18 cellular contexts compared by ENCODE assay signal in genomic region chr7:130367088-130367755, GRCh38. TPM values are rescaled to one million over a fixed set of nuclear protein-coding genes. Genes with fewer than 3 reads are reported as not detected.
DNase-seq lines count a peak whose midpoint lies in the region; ATAC-seq and TF ChIP-seq lines count a peak whose summit lies in the region.
"Had no signal": no experiment of that assay in that cellular context is flagged by ENCODE, and none has a peak within 500 bp of the region (broad histone marks: within the 10 kb centered on the region; RNA-seq: fewer than 3 reads in every experiment).

No MANE protein-coding gene starts in this region.

- H3K9me3 Mint-ChIP-seq in HFFc6 (no peaks in the 10 kb centered on the region), nephron (peaks cover 4% of the 10 kb centered on the region)

- DNase-seq in NCI-H2171 treated with DMSO at 0.1 percent for 48 hours (lab: John Stamatoyannopoulos, UW) (peak; percentile 17), NCI-H2171 (lab: John Stamatoyannopoulos, UW) (no peak), HFFc6 (no peak), mucosa of descending colon (no peak), colonic mucosa (no peak), A673 (ENCODE audit: low spot score) (no peak)
- peak; percentile 13 for DNase-seq in activated CD8-positive, alpha-beta memory T cell treated with anti-CD3 and anti-CD28 coated beads, Interleukin-2, amount 50 U/mL, for 4 hours
- DNase-seq: 8988T, activated gamma-delta T cell, Calu3, kidney glomerular epithelial cell, NCI-H1417, NCI-H524 treated with DMSO at 0.1 percent for 48 hours, right cardiac atrium, thyroid gland had no signal

- H3K27me3 ChIP-seq in colonic mucosa (no peaks in the 10 kb centered on the region), A673 (replicated peaks; ENCODE audit: insufficient read depth, low read depth, low read length, poor library complexity) (no peaks in the 10 kb centered on the region)
- H3K27me3 ChIP-seq: thyroid gland had no signal

- CTCF ChIA-PET in A673 (lab: Charles Lee): no interaction called here

- peak overlapping the region; percentile 74 for H3K4me3 Mint-ChIP-seq in HFFc6
- peak overlapping the region in 1 of 3 experiments; percentile 49 for H3K4me3 Mint-ChIP-seq in nephron

- H3K36me3 Mint-ChIP-seq in HFFc6 (ENCODE audit: low read depth) (peaks cover 5% of the 10 kb centered on the region), nephron (ENCODE audit: low read depth) (peaks cover 3% of the 10 kb centered on the region)

- no peak overlapping the region for H3K9ac ChIP-seq in colonic mucosa (ENCODE audit: low read depth in 2 of 2, low read length in 2 of 2)

- peaks cover 10% of the 10 kb centered on the region for H3K4me1 ChIP-seq in mucosa of descending colon (ENCODE audit: low read depth)
- peaks cover 3% of the 10 kb centered on the region for H3K4me1 ChIP-seq in colonic mucosa
- H3K4me1 ChIP-seq in A673 (ENCODE audit: insufficient read depth, low read length, poor library complexity, severe bottlenecking): peaks cover 17% of the 10 kb centered on the region

- H3K4me3 ChIP-seq in mucosa of descending colon: no peak overlapping the region
- no peak overlapping the region for H3K4me3 ChIP-seq in colonic mucosa
- H3K4me3 ChIP-seq in A673 (ENCODE audit: low read depth, low read length, poor library complexity, severe bottlenecking): no peak overlapping the region
- H3K4me3 ChIP-seq: thyroid gland had no signal

- peaks cover 6% of the 10 kb centered on the region for H3K27me3 Mint-ChIP-seq in HFFc6 (ENCODE audit: insufficient read depth)
- H3K27me3 Mint-ChIP-seq in nephron (ENCODE audit: low read depth): no peaks in the 10 kb centered on the region

- H3K27ac ChIP-seq in colonic mucosa (no peak overlapping the region), A673 (ENCODE audit: low read depth, low read length, poor library complexity, severe bottlenecking) (no peak overlapping the region)
- H3K27ac ChIP-seq: thyroid gland had no signal

- no peak for ATAC-seq in mucosa of descending colon
- ATAC-seq: right cardiac atrium had no signal

- no TSS peak for BruUV-seq in A673 (replicated peaks; lab: Mats Ljungman, UMichigan)

- TF ChIP-seq CTCF in HFFc6 (IDR thresholded peaks at IDR 0.05) (no peak), nephron (IDR thresholded peaks at IDR 0.05; ENCODE audit: unreplicated experiment in 3 of 3) (no peak), mucosa of descending colon (IDR thresholded peaks at IDR 0.05) (no peak), colonic mucosa (IDR thresholded peaks at IDR 0.05) (no peak), A673 (conservative IDR thresholded peaks at IDR 0.05; ENCODE audit: low read depth, low read length) (no peak)

- no peaks in the 10 kb centered on the region for H3K36me3 ChIP-seq in mucosa of descending colon (ENCODE audit: low read depth)
- H3K36me3 ChIP-seq in colonic mucosa: no peaks in the 10 kb centered on the region
- no peaks in the 10 kb centered on the region for H3K36me3 ChIP-seq in A673 (ENCODE audit: insufficient read depth, low read length, poor library complexity, severe bottlenecking)
- H3K36me3 ChIP-seq: thyroid gland had no signal

- H3K4me1 Mint-ChIP-seq in HFFc6 (ENCODE audit: low read depth) (peaks cover 87% of the 10 kb centered on the region), nephron (peaks cover 80% of the 10 kb centered on the region)

- no peaks in the 10 kb centered on the region for H3K9me3 ChIP-seq in mucosa of descending colon
- no peaks in the 10 kb centered on the region for H3K9me3 ChIP-seq in colonic mucosa
- H3K9me3 ChIP-seq in A673 (ENCODE audit: low read depth, low read length, poor library complexity, severe bottlenecking): no peaks in the 10 kb centered on the region
- H3K9me3 ChIP-seq: thyroid gland had no signal

- H3K27ac Mint-ChIP-seq in HFFc6: peak overlapping the region; percentile 89; the same call in 1 of the 2 replicates
- peak overlapping the region; percentile 93 to 99 (median 94) for H3K27ac Mint-ChIP-seq in nephron

- POLR2A ChIA-PET in A673 (lab: Charles Lee; ENCODE audit: low non-redundant PET): no interaction called here

- intact Hi-C loops in mucosa of descending colon (cut with DNase I, micrococcal nuclease) (no loop called here), colonic mucosa (cut with DNase I) (no loop called here), A673 (cut with micrococcal nuclease; ENCODE audit: unreplicated experiment) (no loop called here)

RNA-seq across cellular contexts. Expression of gene CPA1, which starts 13.1 kb away (rescaled TPM):
- not detected for total RNA-seq in HFFc6 (2021; fragmentation: NEBNext Ultra II Directional; extraction: Animal tissue kit (Norgen Biotek cat#: 25700))
- total RNA-seq in mucosa of descending colon (not detected), colonic mucosa (10 to 100 TPM in 1 of 2 donors, not detected in 1; 35.4 TPM), A673 (2021) (not detected in 2 replicates)
- total RNA-seq: Calu3, endothelial cell of umbilical vein, RPMI7951 had no signal

RNA-seq across cellular contexts. Expression of gene CPA5, which starts 22.6 kb away (rescaled TPM):
- not detected for total RNA-seq in HFFc6 (2021; fragmentation: NEBNext Ultra II Directional; extraction: Animal tissue kit (Norgen Biotek cat#: 25700))
- not detected for total RNA-seq in mucosa of descending colon
- not detected for total RNA-seq in colonic mucosa
- not detected in 2 replicates for total RNA-seq in A673 (2021)
- total RNA-seq: Calu3, endothelial cell of umbilical vein, right cardiac atrium, thyroid gland had no signal

Comparison
In these comparisons a context has a peak if more than half of its experiments do, and no peak if none do; other contexts are left out.
1. DNase-seq: peak in NCI-H2171 treated with DMSO at 0.1 percent for 48 hours (single experiment) and activated CD8-positive, alpha-beta memory T cell treated with anti-CD3 and anti-CD28 coated beads, Interleukin-2, amount 50 U/mL, for 4 hours (single experiment); none in NCI-H2171 (single experiment), HFFc6 (single experiment), mucosa of descending colon (0 of 3), colonic mucosa (single experiment) and A673 (single experiment).